Comparison of ENCODE assay signal across 2 cellular contexts in the genomic region with DNA sequence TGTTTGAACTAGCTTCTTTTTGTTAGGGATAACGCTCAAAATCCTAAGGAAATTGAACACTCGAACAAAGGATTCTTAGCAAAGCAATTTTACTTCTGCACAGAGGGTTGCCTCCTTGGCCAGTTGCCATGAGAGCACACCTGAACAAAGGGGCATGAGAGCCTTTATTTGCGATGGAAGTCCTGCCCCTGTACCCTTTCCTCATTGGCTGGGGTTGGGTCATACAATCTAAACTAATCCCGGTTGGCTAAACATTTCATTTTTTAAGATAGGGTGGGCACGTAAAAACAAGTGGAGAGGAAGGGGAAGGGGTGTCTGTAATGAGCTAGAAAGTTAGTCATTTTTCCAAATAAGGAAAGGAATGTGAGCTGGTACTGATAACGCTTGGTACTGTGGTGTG. TPM values are rescaled to one million over a fixed set of nuclear protein-coding genes. Genes with fewer than 3 reads are reported as not detected.
"Had no signal": no experiment of that assay in that cellular context is flagged by ENCODE, and none has a peak within 500 bp of the region (broad histone marks: within the 10 kb centered on the region; RNA-seq: fewer than 3 reads in every experiment).

No MANE protein-coding gene starts in this region.

RNA-seq across cellular contexts. Expression of a gene that starts 36.1 kb away (rescaled TPM):
- total RNA-seq: fibroblast of lung, osteocyte had no signal
- polyA plus RNA-seq: fibroblast of lung had no signal

RNA-seq across cellular contexts. Expression of a gene that starts 46.6 kb away (rescaled TPM):
- total RNA-seq: fibroblast of lung, osteocyte had no signal
